ENCODE assay signal across 17 cellular contexts in the genomic region with DNA sequence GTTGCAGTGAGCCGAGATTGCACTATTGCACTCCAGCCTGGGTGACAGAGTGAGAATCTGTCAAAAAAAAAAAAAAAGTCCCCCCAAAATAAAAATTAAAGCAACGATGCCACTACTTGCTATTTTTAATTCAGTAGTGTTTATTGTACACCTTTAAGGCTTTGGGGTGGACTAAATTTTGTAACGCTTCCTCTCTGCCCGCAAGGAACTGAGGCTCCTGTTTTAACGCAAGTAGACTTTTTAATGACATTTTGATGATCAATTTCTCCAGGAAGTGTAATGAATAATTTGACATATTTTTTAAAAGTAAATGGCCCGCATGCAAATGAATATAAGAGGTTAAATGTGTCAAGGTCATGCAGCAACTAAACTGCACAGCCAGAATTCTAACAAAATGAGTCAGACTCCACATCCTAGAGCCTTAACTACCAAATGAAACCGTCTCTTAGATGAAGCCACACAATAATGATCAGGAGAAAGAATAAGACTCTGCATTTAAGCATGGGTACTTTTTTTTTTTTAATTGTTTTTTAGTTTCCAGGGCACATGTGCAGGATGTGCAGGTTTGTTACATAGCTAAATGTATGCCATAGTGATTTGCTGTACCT.
DNase-seq lines count a peak whose midpoint lies in the region; ATAC-seq and TF ChIP-seq lines count a peak whose summit lies in the region.
"Had no signal": no experiment of that assay in that cellular context is flagged by ENCODE, and none has a peak within 500 bp of the region (broad histone marks: within the 10 kb centered on the region; RNA-seq: fewer than 3 reads in every experiment).

No MANE protein-coding gene starts in this region.

- WGBS in SK-N-SH (ENCODE audit: low lambda C conversion rate): 84% methylated on average over 7 of the region's 7 CpGs
- WGBS in aorta, 2 donors: 93% methylated on average over 7 of the region's 7 CpGs

- H3K9me3 ChIP-seq in SK-N-SH: no peaks in the 10 kb centered on the region
- no peaks in the 10 kb centered on the region for H3K9me3 ChIP-seq in aorta (ENCODE audit: control insufficient read depth, low read length)
- H3K9me3 ChIP-seq: BLaER1, HAP-1, Peyer's patch had no signal

- no peaks in the 10 kb centered on the region for H3K9me2 ChIP-seq in SK-N-SH

- H3K9ac ChIP-seq in SK-N-SH: no peak overlapping the region
- H3K9ac ChIP-seq: BLaER1 had no signal

- no peak for TF ChIP-seq EP300 in SK-N-SH (IDR thresholded peaks at IDR 0.05; ENCODE audit: borderline replicate concordance in 1 of 2, low read depth in 1 of 2, low read length in 1 of 2)

- no peak overlapping the region for H3K4me2 ChIP-seq in SK-N-SH
- H3K4me2 ChIP-seq: BLaER1 had no signal

- ATAC-seq in SK-N-SH treated with all-trans-retinoic acid at 6 μM for 48 hours: peak; percentile 38; the same call in 1 of the 3 replicates
- ATAC-seq in activated T-helper 17 cell treated with anti-CD3 and anti-CD28 coated beads, Interleukin-2, amount 50 U/mL, for 72 hours (replicated peaks): peak; percentile 76
- ATAC-seq in aorta (ENCODE audit: low FRiP score): no peak
- no peak for ATAC-seq in HG02852 (IDR thresholded peaks at IDR 0.05; ENCODE audit: unreplicated experiment)
- ATAC-seq in GM18867 (IDR thresholded peaks at IDR 0.05; ENCODE audit: unreplicated experiment): no peak

- TF ChIP-seq CTCF in SK-N-SH (IDR thresholded peaks at IDR 0.05): no peak

- H3K4me3 ChIP-seq in SK-N-SH (ENCODE audit: low read depth in 2 of 2, low read length in 1 of 2) (no peak overlapping the region), aorta (ENCODE audit: low read length in 2 of 2) (no peak overlapping the region)
- H3K4me3 ChIP-seq: BLaER1, HAP-1, Peyer's patch had no signal

- H3K36me3 Mint-ChIP-seq in activated T-helper 17 cell treated with anti-CD3 and anti-CD28 coated beads, Interleukin-2, amount 50 U/mL, for 72 hours (ENCODE audit: low read depth): no peaks in the 10 kb centered on the region

- no peak for TF ChIP-seq RAD21 in SK-N-SH (IDR thresholded peaks at IDR 0.05; ENCODE audit: low read length)

- H3K27ac Mint-ChIP-seq in activated T-helper 17 cell treated with anti-CD3 and anti-CD28 coated beads, Interleukin-2, amount 50 U/mL, for 72 hours: no peak overlapping the region

- POLR2A ChIA-PET in SK-N-SH (lab: Yijun Ruan, JAX): no interaction called here

- H3K27me3 ChIP-seq in SK-N-SH (ENCODE audit: insufficient read depth) (no peaks in the 10 kb centered on the region), aorta (ENCODE audit: control insufficient read depth in 1 of 2, insufficient read depth in 2 of 2, low read length in 1 of 2) (no peaks in the 10 kb centered on the region)
- H3K27me3 ChIP-seq: BLaER1, Peyer's patch had no signal

- H3K27me3 Mint-ChIP-seq in activated T-helper 17 cell treated with anti-CD3 and anti-CD28 coated beads, Interleukin-2, amount 50 U/mL, for 72 hours: no peaks in the 10 kb centered on the region

- H4K20me1 ChIP-seq in SK-N-SH (ENCODE audit: insufficient read depth): no peaks in the 10 kb centered on the region
- H4K20me1 ChIP-seq: BLaER1 had no signal

- H3F3A ChIP-seq in SK-N-SH (replicated peaks; ENCODE audit: insufficient read depth): peaks cover 4% of the 10 kb centered on the region

- H3K79me2 ChIP-seq in SK-N-SH (ENCODE audit: insufficient read depth): no peaks in the 10 kb centered on the region

- no peaks in the 10 kb centered on the region for H3K4me1 ChIP-seq in SK-N-SH (ENCODE audit: control insufficient read depth in 1 of 2, insufficient read depth in 2 of 2, low read depth in 1 of 2, low read length in 1 of 2)
- no peaks in the 10 kb centered on the region for H3K4me1 ChIP-seq in aorta (ENCODE audit: control insufficient read depth in 1 of 2, insufficient read depth in 2 of 2, low read length in 2 of 2)
- H3K4me1 ChIP-seq: BLaER1, HAP-1, Peyer's patch had no signal

- H3K27ac ChIP-seq in SK-N-SH (ENCODE audit: low read depth in 2 of 2, low read length in 1 of 2): no peak overlapping the region
- H3K27ac ChIP-seq in aorta (ENCODE audit: low read depth in 1 of 2, low read length in 2 of 2): no peak overlapping the region
- H3K27ac ChIP-seq: 22Rv1, BLaER1, Peyer's patch had no signal

- intact Hi-C loops in aorta (cut with DNase I): no loop called here

- H3K9me3 Mint-ChIP-seq in activated T-helper 17 cell treated with anti-CD3 and anti-CD28 coated beads, Interleukin-2, amount 50 U/mL, for 72 hours: no peaks in the 10 kb centered on the region

- CTCF ChIA-PET in SK-N-SH (lab: Yijun Ruan, JAX): no interaction called here

- peaks cover 0 to 9% of the 10 kb centered on the region in 2 experiments for H3K36me3 ChIP-seq in SK-N-SH (replicated peaks in 1 of 2; ENCODE audit: control insufficient read depth in 1 of 2, insufficient read depth in 2 of 2, low read length in 1 of 2)
- peaks cover 0 to 4% of the 10 kb centered on the region in 2 donors for H3K36me3 ChIP-seq in aorta (ENCODE audit: control insufficient read depth in 1 of 2, insufficient read depth in 2 of 2, low read length in 1 of 2)
- H3K36me3 ChIP-seq: HAP-1 had no signal

- peaks cover 4% of the 10 kb centered on the region for H3K4me1 Mint-ChIP-seq in activated T-helper 17 cell treated with anti-CD3 and anti-CD28 coated beads, Interleukin-2, amount 50 U/mL, for 72 hours

- DNase-seq in SK-N-SH (no peak), EL (peak; percentile 16), kidney glomerular epithelial cell (lab: John Stamatoyannopoulos, UW) (peak; percentile 18), aorta (no peak)
- DNase-seq: DMS 273 treated with DMSO at 0.1 percent for 48 hours, NCI-H1436, NCI-H2029 treated with DMSO at 0.1 percent for 48 hours, NCI-H524, Peyer's patch, Right ventricle myocardium superior had no signal

- H3K4me3 Mint-ChIP-seq in activated T-helper 17 cell treated with anti-CD3 and anti-CD28 coated beads, Interleukin-2, amount 50 U/mL, for 72 hours: no peak overlapping the region

- H2AFZ ChIP-seq in SK-N-SH (ENCODE audit: low read depth): no peak overlapping the region

TF ChIP-seq in SK-N-SH treated with all-trans-retinoic acid at 6 μM for 48 hours, 23 proteins besides CTCF, POLR2A, EP300 and RAD21 (continues in another document):
- TF ChIP-seq BACH2 (CRISPR knock-in tag; IDR thresholded peaks at IDR 0.05; ENCODE audit: borderline replicate concordance) (no peak), ESRRG (CRISPR knock-in tag; IDR thresholded peaks at IDR 0.05) (no peak), ISL1 (CRISPR knock-in tag; IDR thresholded peaks at IDR 0.05) (no peak), RARB (CRISPR knock-in tag; IDR thresholded peaks at IDR 0.05) (no peak)
- TF ChIP-seq, protein P1, sequence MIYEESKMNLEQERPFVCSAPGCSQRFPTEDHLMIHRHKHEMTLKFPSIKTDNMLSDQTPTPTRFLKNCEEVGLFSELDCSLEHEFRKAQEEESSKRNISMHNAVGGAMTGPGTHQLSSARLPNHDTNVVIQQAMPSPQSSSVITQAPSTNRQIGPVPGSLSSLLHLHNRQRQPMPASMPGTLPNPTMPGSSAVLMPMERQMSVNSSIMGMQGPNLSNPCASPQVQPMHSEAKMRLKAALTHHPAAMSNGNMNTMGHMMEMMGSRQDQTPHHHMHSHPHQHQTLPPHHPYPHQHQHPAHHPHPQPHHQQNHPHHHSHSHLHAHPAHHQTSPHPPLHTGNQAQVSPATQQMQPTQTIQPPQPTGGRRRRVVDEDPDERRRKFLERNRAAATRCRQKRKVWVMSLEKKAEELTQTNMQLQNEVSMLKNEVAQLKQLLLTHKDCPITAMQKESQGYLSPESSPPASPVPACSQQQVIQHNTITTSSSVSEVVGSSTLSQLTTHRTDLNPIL (CRISPR knock-in tag; IDR thresholded peaks at IDR 0.05; ENCODE audit: low read depth): no peak
- TF ChIP-seq, protein P2, sequence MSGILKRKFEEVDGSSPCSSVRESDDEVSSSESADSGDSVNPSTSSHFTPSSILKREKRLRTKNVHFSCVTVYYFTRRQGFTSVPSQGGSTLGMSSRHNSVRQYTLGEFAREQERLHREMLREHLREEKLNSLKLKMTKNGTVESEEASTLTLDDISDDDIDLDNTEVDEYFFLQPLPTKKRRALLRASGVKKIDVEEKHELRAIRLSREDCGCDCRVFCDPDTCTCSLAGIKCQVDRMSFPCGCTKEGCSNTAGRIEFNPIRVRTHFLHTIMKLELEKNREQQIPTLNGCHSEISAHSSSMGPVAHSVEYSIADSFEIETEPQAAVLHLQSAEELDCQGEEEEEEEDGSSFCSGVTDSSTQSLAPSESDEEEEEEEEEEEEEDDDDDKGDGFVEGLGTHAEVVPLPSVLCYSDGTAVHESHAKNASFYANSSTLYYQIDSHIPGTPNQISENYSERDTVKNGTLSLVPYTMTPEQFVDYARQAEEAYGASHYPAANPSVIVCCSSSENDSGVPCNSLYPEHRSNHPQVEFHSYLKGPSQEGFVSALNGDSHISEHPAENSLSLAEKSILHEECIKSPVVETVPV (CRISPR knock-in tag; IDR thresholded peaks at IDR 0.05): no peak

TF ChIP-seq in SK-N-SH, 30 proteins besides CTCF, POLR2A, EP300 and RAD21 (continues in another document):
- TF ChIP-seq, protein P3, sequence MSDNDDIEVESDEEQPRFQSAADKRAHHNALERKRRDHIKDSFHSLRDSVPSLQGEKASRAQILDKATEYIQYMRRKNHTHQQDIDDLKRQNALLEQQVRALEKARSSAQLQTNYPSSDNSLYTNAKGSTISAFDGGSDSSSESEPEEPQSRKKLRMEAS (IDR thresholded peaks at IDR 0.05; ENCODE audit: low read depth): no peak
- TF ChIP-seq RXRA (IDR thresholded peaks at IDR 0.05; ENCODE audit: borderline replicate concordance, low read depth) (no peak), MXI1 (IDR thresholded peaks at IDR 0.05; ENCODE audit: low read depth, low read length) (no peak), SIN3A (IDR thresholded peaks at IDR 0.05; ENCODE audit: borderline replicate concordance, low read depth, low read length) (no peak), TEAD4 (IDR thresholded peaks at IDR 0.05; ENCODE audit: borderline replicate concordance, insufficient read depth) (no peak), TCF12 (IDR thresholded peaks at IDR 0.05) (no peak)
- TF ChIP-seq, protein P4, sequence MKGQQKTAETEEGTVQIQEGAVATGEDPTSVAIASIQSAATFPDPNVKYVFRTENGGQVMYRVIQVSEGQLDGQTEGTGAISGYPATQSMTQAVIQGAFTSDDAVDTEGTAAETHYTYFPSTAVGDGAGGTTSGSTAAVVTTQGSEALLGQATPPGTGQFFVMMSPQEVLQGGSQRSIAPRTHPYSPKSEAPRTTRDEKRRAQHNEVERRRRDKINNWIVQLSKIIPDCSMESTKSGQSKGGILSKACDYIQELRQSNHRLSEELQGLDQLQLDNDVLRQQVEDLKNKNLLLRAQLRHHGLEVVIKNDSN (IDR thresholded peaks at IDR 0.05; ENCODE audit: borderline replicate concordance, low read depth): no peak

Comparison
In these comparisons a context has a peak if more than half of its experiments do, and no peak if none do; other contexts are left out.
1. ATAC-seq: peak in SK-N-SH treated with all-trans-retinoic acid at 6 μM for 48 hours (single experiment) and activated T-helper 17 cell treated with anti-CD3 and anti-CD28 coated beads, Interleukin-2, amount 50 U/mL, for 72 hours (single experiment); none in aorta (single experiment), HG02852 (single experiment) and GM18867 (single experiment).
2. DNase-seq: peak in EL (single experiment) and kidney glomerular epithelial cell (single experiment); none in SK-N-SH (single experiment) and aorta (0 of 2).